Comparison of ENCODE assay signal across 22 cellular contexts in the genomic region with DNA sequence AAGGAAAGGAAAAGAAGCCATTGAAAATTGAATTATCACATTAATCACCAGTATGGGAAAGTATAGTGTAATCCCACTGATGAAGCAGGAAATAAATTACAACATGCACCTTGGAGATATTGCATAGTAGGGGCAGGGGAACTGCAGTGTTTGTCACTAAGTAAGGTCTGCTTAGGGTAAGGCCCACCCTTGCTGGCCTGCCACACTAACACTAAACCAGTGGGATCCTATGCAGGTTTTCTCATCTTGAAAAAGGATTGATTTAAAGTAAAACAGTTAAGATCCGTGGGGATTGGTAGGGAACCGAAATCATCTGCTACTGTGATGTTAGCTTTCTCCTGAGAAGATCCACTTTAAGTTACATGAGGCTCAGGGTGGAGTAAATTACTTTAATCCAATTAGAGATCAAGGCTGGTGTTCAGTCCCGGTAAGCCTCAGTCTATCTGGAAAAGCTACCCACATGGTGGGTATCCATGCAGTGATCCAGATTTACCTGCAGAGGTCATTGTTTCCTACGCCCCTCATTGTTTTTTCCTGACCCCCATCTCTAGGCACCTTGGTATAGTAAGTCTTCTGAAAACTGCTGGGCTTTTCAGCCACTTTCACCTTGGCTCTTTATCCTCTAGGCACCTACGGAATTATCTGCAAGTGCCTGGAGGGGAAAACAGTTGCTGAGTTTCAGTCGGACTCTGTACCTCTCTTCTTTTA.
"Had no signal": no experiment of that assay in that cellular context is flagged by ENCODE, and none has a peak within 500 bp of the region (broad histone marks: within the 10 kb centered on the region; RNA-seq: fewer than 3 reads in every experiment).

No MANE protein-coding gene starts in this region.

- H3K4me3 ChIP-seq: ascending aorta, breast epithelium, gastrocnemius medialis, lower lobe of right lung, skin epidermis, transverse colon had no signal

- H3K36me3 ChIP-seq: ascending aorta, breast epithelium, gastrocnemius medialis, lower lobe of right lung, transverse colon had no signal

- H3K9me3 Mint-ChIP-seq: activated naive CD4-positive, alpha-beta T cell treated with anti-CD3 and anti-CD28 coated beads, Interleukin-2, amount 10 ng/mL, durations not matched to agents 7 days and 5 days; nephron progenitor cell had no signal

- H3K27me3 ChIP-seq: ascending aorta, breast epithelium, gastrocnemius medialis, transverse colon had no signal

- H3K9me3 ChIP-seq: ascending aorta, breast epithelium, gastrocnemius medialis, lower lobe of right lung, transverse colon had no signal

- H3K27ac Mint-ChIP-seq: activated CD4-positive, alpha-beta memory T cell treated with anti-CD3 and anti-CD28 coated beads for 36 hours; activated CD8-positive, alpha-beta memory T cell treated with anti-CD3 and anti-CD28 coated beads, Interleukin-2, amount 10 ng/mL, durations not matched to agents 7 days and 5 days; activated naive CD4-positive, alpha-beta T cell treated with anti-CD3 and anti-CD28 coated beads, Interleukin-2, amount 10 ng/mL, durations not matched to agents 7 days and 5 days; activated T-cell treated with anti-CD3 and anti-CD28 coated beads, Interleukin-2, amount 50 U/mL, for 24 hours; dendritic cell treated with granulocyte-macrophage colony-stimulating factor and Interleukin-4, amounts not matched to agents 40 ng/mL and 50 ng/mL, for 4 days; mesothelial cell of epicardium; nephron progenitor cell; progenitor cell of endocrine pancreas had no signal

- H3K4me3 Mint-ChIP-seq: activated CD4-positive, alpha-beta memory T cell treated with anti-CD3 and anti-CD28 coated beads for 36 hours; activated CD8-positive, alpha-beta memory T cell treated with anti-CD3 and anti-CD28 coated beads, Interleukin-2, amount 10 ng/mL, durations not matched to agents 7 days and 5 days; activated naive CD4-positive, alpha-beta T cell treated with anti-CD3 and anti-CD28 coated beads, Interleukin-2, amount 10 ng/mL, durations not matched to agents 7 days and 5 days; activated T-cell treated with anti-CD3 and anti-CD28 coated beads, Interleukin-2, amount 50 U/mL, for 24 hours; dendritic cell treated with granulocyte-macrophage colony-stimulating factor and Interleukin-4, amounts not matched to agents 40 ng/mL and 50 ng/mL, for 4 days; mesothelial cell of epicardium; nephron progenitor cell had no signal

- H3K27ac ChIP-seq: ascending aorta, breast epithelium, gastrocnemius medialis, lower lobe of right lung, skin epidermis, transverse colon had no signal

- H3K27me3 Mint-ChIP-seq: activated CD4-positive, alpha-beta memory T cell treated with anti-CD3 and anti-CD28 coated beads for 36 hours; activated CD8-positive, alpha-beta memory T cell treated with anti-CD3 and anti-CD28 coated beads, Interleukin-2, amount 10 ng/mL, durations not matched to agents 7 days and 5 days; activated naive CD4-positive, alpha-beta T cell treated with anti-CD3 and anti-CD28 coated beads, Interleukin-2, amount 10 ng/mL, durations not matched to agents 7 days and 5 days; activated T-cell treated with anti-CD3 and anti-CD28 coated beads, Interleukin-2, amount 50 U/mL, for 24 hours; dendritic cell treated with granulocyte-macrophage colony-stimulating factor and Interleukin-4, amounts not matched to agents 40 ng/mL and 50 ng/mL, for 4 days; progenitor cell of endocrine pancreas had no signal

- ATAC-seq: activated CD8-positive, alpha-beta memory T cell treated with anti-CD3 and anti-CD28 coated beads, Interleukin-2, amount 10 ng/mL, durations not matched to agents 7 days and 5 days; gastrocnemius medialis; left colon; lower lobe of right lung; right cardiac atrium had no signal

- H3K36me3 Mint-ChIP-seq: activated CD4-positive, alpha-beta memory T cell treated with anti-CD3 and anti-CD28 coated beads for 36 hours; activated CD8-positive, alpha-beta memory T cell treated with anti-CD3 and anti-CD28 coated beads, Interleukin-2, amount 10 ng/mL, durations not matched to agents 7 days and 5 days; activated naive CD4-positive, alpha-beta T cell treated with anti-CD3 and anti-CD28 coated beads, Interleukin-2, amount 10 ng/mL, durations not matched to agents 7 days and 5 days; mesothelial cell of epicardium had no signal

- H3K4me1 Mint-ChIP-seq: activated CD8-positive, alpha-beta memory T cell treated with anti-CD3 and anti-CD28 coated beads, Interleukin-2, amount 10 ng/mL, durations not matched to agents 7 days and 5 days; activated naive CD4-positive, alpha-beta T cell treated with anti-CD3 and anti-CD28 coated beads, Interleukin-2, amount 10 ng/mL, durations not matched to agents 7 days and 5 days; mesothelial cell of epicardium; nephron progenitor cell had no signal

- H3K4me1 ChIP-seq: ascending aorta, breast epithelium, gastrocnemius medialis, lower lobe of right lung, transverse colon had no signal

- DNase-seq: activated CD4-positive, alpha-beta memory T cell treated with anti-CD3 and anti-CD28 coated beads for 36 hours; activated CD8-positive, alpha-beta memory T cell treated with anti-CD3 and anti-CD28 coated beads, Interleukin-2, amount 10 ng/mL, durations not matched to agents 7 days and 5 days; activated naive CD4-positive, alpha-beta T cell treated with anti-CD3 and anti-CD28 coated beads, Interleukin-2, amount 10 ng/mL, durations not matched to agents 7 days and 5 days; activated T-cell treated with anti-CD3 and anti-CD28 coated beads, Interleukin-2, amount 50 U/mL, for 24 hours; effector memory CD4-positive, alpha-beta T cell; gastrocnemius medialis; left colon; lower lobe of right lung; nephron progenitor cell; stimulated activated CD4-positive, alpha-beta T cell treated with anti-CD3 and anti-CD28 coated beads, Interleukin-15, amount 100 ng/mL, for 24 hours; stimulated activated CD4-positive, alpha-beta T cell treated with anti-CD3 and anti-CD28 coated beads, Interleukin-4, amount 100 ng/mL, for 24 hours; stimulated activated naive CD4-positive, alpha-beta T cell treated with Interleukin-2 at 50 U/mL for 16 hours; substantia nigra; T1000; transverse colon had no signal
